Comparison of ENCODE assay signal across 8 cellular contexts in genomic region chr11:119729581-119730346, GRCh38. TPM values are rescaled to one million over a fixed set of nuclear protein-coding genes. Genes with fewer than 3 reads are reported as not detected.
DNase-seq lines count a peak whose midpoint lies in the region; ATAC-seq and TF ChIP-seq lines count a peak whose summit lies in the region.

No MANE protein-coding gene starts in this region.

- DNase-seq in CD4-positive, alpha-beta memory T cell = peak in 1 of 5 donors; percentile 10
- DNase-seq in Karpas-422 = no peak
- peak in 1 of 2 donors; percentile 75 for DNase-seq in ascending aorta (ENCODE audit: low spot score in 2 of 2)
- peak; percentile 48 for DNase-seq in hepatocyte (ENCODE audit: low spot score)
- peak; percentile 66 for DNase-seq in putamen (ENCODE audit: low spot score)
- no peak for DNase-seq in NCI-H82 treated with DMSO at 0.1 percent for 48 hours (lab: John Stamatoyannopoulos, UW; ENCODE audit: unreplicated experiment)
- DNase-seq in cerebellar nuclear complex (lab: John Stamatoyannopoulos, UW) = no peak

- ATAC-seq in GM19463 (IDR thresholded peaks at IDR 0.05; ENCODE audit: unreplicated experiment) = peak; percentile 14

- H3K27me3 ChIP-seq in CD4-positive, alpha-beta memory T cell (ENCODE audit: insufficient read depth, low read length) = peaks cover 10% of the 10 kb centered on the region
- H3K27me3 ChIP-seq in Karpas-422 (ENCODE audit: low read length) (no peaks in the 10 kb centered on the region), ascending aorta (no peaks in the 10 kb centered on the region), hepatocyte (peaks cover 11% of the 10 kb centered on the region)

- H3K27ac Mint-ChIP-seq in CD4-positive, alpha-beta memory T cell = peak overlapping the region in 3 of 7 donors; percentile 10 to 80 (median 22)

- peak overlapping the region; percentile 51; the same call in 1 of the 2 replicates for H3K9ac ChIP-seq in Karpas-422 (ENCODE audit: low read length)

- POLR2A ChIA-PET in CD4-positive, alpha-beta memory T cell (lab: Charles Lee; ENCODE audit: partially characterized antibody) = no interaction called here

- TF ChIP-seq CTCF in ascending aorta (IDR thresholded peaks at IDR 0.05) = no peak
- TF ChIP-seq CTCF in hepatocyte (IDR thresholded peaks at IDR 0.05; ENCODE audit: poor library complexity) = no peak

- no peak overlapping the region for H2AFZ ChIP-seq in Karpas-422 (ENCODE audit: low read length)
- peak overlapping the region; percentile 64 for H2AFZ ChIP-seq in hepatocyte

- H4K20me1 ChIP-seq in Karpas-422 (ENCODE audit: insufficient read depth, low read depth, low read length) = no peaks in the 10 kb centered on the region
- H4K20me1 ChIP-seq in hepatocyte (ENCODE audit: insufficient read depth, poor library complexity, severe bottlenecking) = peaks cover 13% of the 10 kb centered on the region

- H3K36me3 ChIP-seq in CD4-positive, alpha-beta memory T cell (ENCODE audit: insufficient read depth, low read length) = no peaks in the 10 kb centered on the region
- H3K36me3 ChIP-seq in Karpas-422 (ENCODE audit: insufficient read depth, low read length) (no peaks in the 10 kb centered on the region), ascending aorta (no peaks in the 10 kb centered on the region), hepatocyte (replicated peaks; ENCODE audit: insufficient read depth, low read depth) (no peaks in the 10 kb centered on the region)

- H3K4me2 ChIP-seq in Karpas-422 (ENCODE audit: low read depth, low read length, poor library complexity, severe bottlenecking) (peak overlapping the region; percentile 67), hepatocyte (peak overlapping the region; percentile 100)

- CTCF ChIA-PET in CD4-positive, alpha-beta memory T cell (lab: Charles Lee; ENCODE audit: partially characterized antibody) = interaction anchor here (0.7 to 1.7 kb wide), 31 partner anchors 9 to 373 kb away, joined by 3 to 30 read pairs (median 5); no protein-coding TSS in a partner anchor

- H3K9me3 Mint-ChIP-seq in CD4-positive, alpha-beta memory T cell = no peaks in the 10 kb centered on the region

- H3K9me2 ChIP-seq in Karpas-422 (replicated peaks; ENCODE audit: insufficient read depth, low read length) (no peaks in the 10 kb centered on the region), hepatocyte (replicated peaks; ENCODE audit: insufficient read depth) (no peaks in the 10 kb centered on the region)

- H3K4me1 ChIP-seq in CD4-positive, alpha-beta memory T cell (ENCODE audit: insufficient read depth, low read length) = peaks cover 20% of the 10 kb centered on the region
- H3K4me1 ChIP-seq in Karpas-422 (ENCODE audit: low read length) (peaks cover 10% of the 10 kb centered on the region), ascending aorta (peaks cover 7 to 18% of the 10 kb centered on the region in 2 donors), hepatocyte (ENCODE audit: insufficient read depth) (peaks cover 25% of the 10 kb centered on the region)

- peaks cover 0 to 2% of the 10 kb centered on the region in 2 donors for H3K36me3 Mint-ChIP-seq in CD4-positive, alpha-beta memory T cell

- H3K27me3 Mint-ChIP-seq in CD4-positive, alpha-beta memory T cell = peaks cover 13 to 21% of the 10 kb centered on the region in 2 donors

- intact Hi-C loops in CD4-positive, alpha-beta memory T cell (cut with micrococcal nuclease) = loop anchor here (1.0 to 5.0 kb wide), 4 partner anchors 47 to 247 kb away; no protein-coding TSS in a partner anchor
- intact Hi-C loops in ascending aorta (cut with DNase I) = loop anchor here (2.0 to 10.0 kb wide), 6 partner anchors 63 to 573 kb away; partner anchors contain the start of gene USP2

- H3K27ac ChIP-seq in CD4-positive, alpha-beta memory T cell (ENCODE audit: low read depth, low read length) = peak overlapping the region; percentile 37
- no peak overlapping the region for H3K27ac ChIP-seq in Karpas-422 (ENCODE audit: low read length)
- peak overlapping the region; percentile 35 to 89 for H3K27ac ChIP-seq in ascending aorta
- peak overlapping the region; percentile 28 for H3K27ac ChIP-seq in hepatocyte

- H3K4me3 Mint-ChIP-seq in CD4-positive, alpha-beta memory T cell = peak overlapping the region; percentile 81 to 87 (median 85)

- 12% methylated on average over 28 of the region's 35 CpGs for WGBS in hepatocyte (ENCODE audit: low lambda C conversion rate, missing lambda C conversion rate)

- H3K9me3 ChIP-seq in CD4-positive, alpha-beta memory T cell (ENCODE audit: control insufficient read depth in 1 of 2, low read length in 2 of 2) = no peaks in the 10 kb centered on the region
- H3K9me3 ChIP-seq in Karpas-422 (ENCODE audit: low read length) (no peaks in the 10 kb centered on the region), ascending aorta (no peaks in the 10 kb centered on the region), hepatocyte (ENCODE audit: low read depth) (no peaks in the 10 kb centered on the region)

- peak overlapping the region; percentile 36 to 69 for H3K4me3 ChIP-seq in CD4-positive, alpha-beta memory T cell (ENCODE audit: low read length in 2 of 2)
- H3K4me3 ChIP-seq in Karpas-422 (ENCODE audit: low read length) = peak overlapping the region; percentile 61; the same call in 1 of the 2 replicates
- H3K4me3 ChIP-seq in ascending aorta = peak overlapping the region; percentile 59 to 94
- H3K4me3 ChIP-seq in hepatocyte = peak overlapping the region; percentile 33

- H3K79me2 ChIP-seq in Karpas-422 (ENCODE audit: low read length) (no peaks in the 10 kb centered on the region), hepatocyte (peaks cover 26% of the 10 kb centered on the region)

- peaks cover 6 to 22% (median 14%) of the 10 kb centered on the region in 4 donors for H3K4me1 Mint-ChIP-seq in CD4-positive, alpha-beta memory T cell

RNA-seq across cellular contexts. Expression of gene NECTIN1, which starts 0.8 kb away (rescaled TPM):
- total RNA-seq in CD4-positive, alpha-beta memory T cell = 1 to 10 TPM; 3.5 to 3.8 TPM
- polyA plus RNA-seq in CD4-positive, alpha-beta memory T cell = 1 to 10 TPM in 1 of 2 donors, not detected in 1; 1.2 TPM
- total RNA-seq in Karpas-422 (2014; rRNA removed; shearing (Covaris generic); ENCODE audit: low replicate concordance) = 0.04 TPM in 1 of 2 replicates, not detected in the other
- total RNA-seq in ascending aorta = 1.6 TPM
- 3.7 and 7.4 TPM in 2 replicates for total RNA-seq in hepatocyte
- polyA plus RNA-seq in hepatocyte = 3.6 and 6.3 TPM in 2 replicates

Comparison
In these comparisons a context has a peak if more than half of its experiments do, and no peak if none do; other contexts are left out.
1. DNase-seq: peak in hepatocyte (single experiment) and putamen (single experiment); none in Karpas-422 (single experiment), NCI-H82 treated with DMSO at 0.1 percent for 48 hours (single experiment) and cerebellar nuclear complex (0 of 2).
2. Peak in every context shown above with its lines, with median percentiles within 50 percentile points of each other: H3K4me3 ChIP-seq.